Comparison of ENCODE assay signal across 8 cellular contexts in genomic region chr10:125151824-125152634, GRCh38. TPM values are rescaled to one million over a fixed set of nuclear protein-coding genes. Genes with fewer than 3 reads are reported as not detected.
DNase-seq lines count a peak whose midpoint lies in the region; ATAC-seq and TF ChIP-seq lines count a peak whose summit lies in the region.

No MANE protein-coding gene starts in this region.

- 16 to 27% methylated on average over 3 to 4 of the region's 63 CpGs for WGBS in esophagus squamous epithelium, 2 donors

- DNase-seq in CD14-positive monocyte (ENCODE audit: low spot score) = no peak
- peak; percentile 68 for DNase-seq in NCI-H510A (lab: John Stamatoyannopoulos, UW)
- no peak for DNase-seq in esophagus squamous epithelium (lab: John Stamatoyannopoulos, UW)
- DNase-seq in neural crest cell (ENCODE audit: low read depth, low spot score) = no peak
- no peak for DNase-seq in left lobe of liver (ENCODE audit: low spot score)
- no peak for DNase-seq in SHP77 (lab: John Stamatoyannopoulos, UW)
- no peak for DNase-seq in T-helper 17 cell
- DNase-seq in stimulated activated effector memory CD8-positive, alpha-beta T cell treated with anti-CD3 and anti-CD28 coated beads, Interleukin-12 subunit alpha, Interleukin-12 subunit beta, amount 100 ng/mL, for 72 hours (ENCODE audit: low spot score in 2 of 2) = no peak

- TF ChIP-seq CTCF in CD14-positive monocyte (IDR thresholded peaks at IDR 0.05) = no peak
- peak in 3 of 6 experiments; percentile 4 to 6 (median 6) for TF ChIP-seq CTCF in esophagus squamous epithelium (IDR thresholded peaks at IDR 0.05)
- no peak for TF ChIP-seq CTCF in neural crest cell (conservative IDR thresholded peaks at IDR 0.05)

- H3K9me3 Mint-ChIP-seq in CD14-positive monocyte = no peaks in the 10 kb centered on the region
- H3K9me3 Mint-ChIP-seq in neural crest cell = no peaks in the 10 kb centered on the region
- no peaks in the 10 kb centered on the region for H3K9me3 Mint-ChIP-seq in stimulated activated effector memory CD8-positive, alpha-beta T cell treated with anti-CD3 and anti-CD28 coated beads, Interleukin-12 subunit alpha, Interleukin-12 subunit beta, amount 100 ng/mL, for 72 hours

- H3K36me3 Mint-ChIP-seq in CD14-positive monocyte (peaks cover 20 to 30% of the 10 kb centered on the region in 2 donors), neural crest cell (ENCODE audit: low read depth) (peaks cover 9% of the 10 kb centered on the region), T-helper 17 cell (ENCODE audit: low read depth) (peaks cover 3% of the 10 kb centered on the region)
- H3K36me3 Mint-ChIP-seq in stimulated activated effector memory CD8-positive, alpha-beta T cell treated with anti-CD3 and anti-CD28 coated beads, Interleukin-12 subunit alpha, Interleukin-12 subunit beta, amount 100 ng/mL, for 72 hours = no peaks in the 10 kb centered on the region

- intact Hi-C loops in CD14-positive monocyte (cut with micrococcal nuclease) (loop anchor here (10.0 kb wide), 2 partner anchors 673 to 1997 kb away; partner anchors contain the start of genes BCCIP (in 2 of the 2), UROS (in 2 of the 2) and BUB3 (in 1 of the 2)), esophagus squamous epithelium (cut with DNase I) (loop anchor here (10.0 kb wide), 1 partner anchor 87 kb away; no protein-coding TSS in a partner anchor)

- H3K9me3 ChIP-seq in esophagus squamous epithelium (no peaks in the 10 kb centered on the region), T-helper 17 cell (ENCODE audit: control insufficient read depth, low read length, poor library complexity, severe bottlenecking) (no peaks in the 10 kb centered on the region)

- peaks cover 59 to 100% (median 85%) of the 10 kb centered on the region in 3 donors for H3K4me1 ChIP-seq in esophagus squamous epithelium

- H3K4me3 Mint-ChIP-seq in CD14-positive monocyte (peak overlapping the region; percentile 56 to 67), neural crest cell (peak overlapping the region; percentile 41), T-helper 17 cell (no peak overlapping the region)
- H3K4me3 Mint-ChIP-seq in stimulated activated effector memory CD8-positive, alpha-beta T cell treated with anti-CD3 and anti-CD28 coated beads, Interleukin-12 subunit alpha, Interleukin-12 subunit beta, amount 100 ng/mL, for 72 hours = no peak overlapping the region

- peak overlapping the region; percentile 43 to 66 (median 50) for H3K4me3 ChIP-seq in esophagus squamous epithelium

- H3K27me3 Mint-ChIP-seq in CD14-positive monocyte (ENCODE audit: low read depth in 3 of 3) (peaks cover 0 to 1% (median 0%) of the 10 kb centered on the region in 3 donors), neural crest cell (ENCODE audit: low read depth) (no peaks in the 10 kb centered on the region), T-helper 17 cell (peaks cover 82% of the 10 kb centered on the region)

- H3K27ac Mint-ChIP-seq in CD14-positive monocyte = no peak overlapping the region
- no peak overlapping the region for H3K27ac Mint-ChIP-seq in neural crest cell (ENCODE audit: unreplicated experiment)
- no peak overlapping the region for H3K27ac Mint-ChIP-seq in T-helper 17 cell
- no peak overlapping the region for H3K27ac Mint-ChIP-seq in stimulated activated effector memory CD8-positive, alpha-beta T cell treated with anti-CD3 and anti-CD28 coated beads, Interleukin-12 subunit alpha, Interleukin-12 subunit beta, amount 100 ng/mL, for 72 hours

- peaks cover 0 to 7% (median 0%) of the 10 kb centered on the region in 3 donors for H3K36me3 ChIP-seq in esophagus squamous epithelium

- H3K27ac ChIP-seq in esophagus squamous epithelium = peak overlapping the region; percentile 78 to 99 (median 91)

- H3K27me3 ChIP-seq in esophagus squamous epithelium = no peaks in the 10 kb centered on the region

- no peak for ATAC-seq in left lobe of liver
- no peak for ATAC-seq in T-helper 17 cell
- ATAC-seq in stimulated activated effector memory CD8-positive, alpha-beta T cell treated with anti-CD3 and anti-CD28 coated beads, Interleukin-12 subunit alpha, Interleukin-12 subunit beta, amount 100 ng/mL, for 72 hours = no peak

- H3K4me1 Mint-ChIP-seq in CD14-positive monocyte (peaks cover 93% of the 10 kb centered on the region), neural crest cell (peaks cover 87% of the 10 kb centered on the region), T-helper 17 cell (no peaks in the 10 kb centered on the region)
- H3K4me1 Mint-ChIP-seq in stimulated activated effector memory CD8-positive, alpha-beta T cell treated with anti-CD3 and anti-CD28 coated beads, Interleukin-12 subunit alpha, Interleukin-12 subunit beta, amount 100 ng/mL, for 72 hours = no peaks in the 10 kb centered on the region

- TF ChIP-seq POLR2A in esophagus squamous epithelium (IDR thresholded peaks at IDR 0.05) = no peak

RNA-seq across cellular contexts. Expression of gene CTBP2, which starts 8.3 kb away (rescaled TPM):
- polyA plus RNA-seq in CD14-positive monocyte = 10 to 100 TPM; 40.9 to 41.1 TPM
- total RNA-seq in esophagus squamous epithelium = 10 to 100 TPM; 41.8 to 55.9 (median 47.1) TPM
- total RNA-seq in neural crest cell = 127 TPM in 2 replicates
- 5.8 TPM for total RNA-seq in left lobe of liver
- 1 to 10 TPM; 1.3 to 1.5 TPM for total RNA-seq in T-helper 17 cell

Comparison
In these comparisons a context has a peak if more than half of its experiments do, and no peak if none do; other contexts are left out.
1. H3K4me3 Mint-ChIP-seq: peak in CD14-positive monocyte (2 of 2) and neural crest cell (single experiment); none in T-helper 17 cell (single experiment) and stimulated activated effector memory CD8-positive, alpha-beta T cell treated with anti-CD3 and anti-CD28 coated beads, Interleukin-12 subunit alpha, Interleukin-12 subunit beta, amount 100 ng/mL, for 72 hours (single experiment).